ENCODE assay signal across 28 cellular contexts in the genomic region with DNA sequence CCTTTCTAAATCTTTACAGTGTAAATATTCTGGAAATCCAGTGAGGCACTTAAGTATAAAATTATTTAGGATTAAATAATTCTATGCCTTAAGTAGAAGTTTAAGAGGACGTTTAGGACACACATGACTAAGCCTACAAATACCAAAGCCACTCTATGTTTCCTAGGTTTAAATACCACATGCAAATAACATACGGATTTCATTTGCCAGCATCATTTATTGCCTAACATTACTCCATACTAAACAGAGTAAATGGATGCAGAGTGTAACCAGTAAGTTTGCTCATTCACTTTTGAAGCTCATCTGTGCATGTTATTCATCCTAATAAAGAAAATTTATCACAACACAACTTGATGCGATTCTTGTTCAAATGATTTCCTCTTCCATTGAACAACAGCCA. TPM values are rescaled to one million over a fixed set of nuclear protein-coding genes. Genes with fewer than 3 reads are reported as not detected.
A peak's percentile ranks its signal among the peaks of the same experiment; 100 is the strongest.
DNase-seq lines count a peak whose midpoint lies in the region; ATAC-seq, FAIRE-seq and TF ChIP-seq lines count a peak whose summit lies in the region.
"Had no signal": no experiment of that assay in that cellular context is flagged by ENCODE, and none has a peak within 500 bp of the region (broad histone marks: within the 10 kb centered on the region; RNA-seq: fewer than 3 reads in every experiment).

No MANE protein-coding gene starts in this region.

- H3K27ac Mint-ChIP-seq in WTC11, result peak overlapping the region; percentile 98
- H3K27ac Mint-ChIP-seq: activated CD4-positive, alpha-beta memory T cell treated with anti-CD3 and anti-CD28 coated beads for 36 hours; CD14-positive monocyte; memory B cell; naive thymus-derived CD8-positive, alpha-beta T cell had no signal

- FAIRE-seq in A549 (lab: Jason Lieb, UNC), result no peak
- FAIRE-seq: keratinocyte had no signal

- WGBS in A549 (ENCODE audit: missing lambda C conversion rate), result 43% methylated on average over 3 of the region's 3 CpGs
- WGBS in hepatocyte (ENCODE audit: low lambda C conversion rate, missing lambda C conversion rate), result 36% methylated on average over 3 of the region's 3 CpGs

- DNase-seq in A549 (ENCODE audit: low read depth in 1 of 2, low spot score in 1 of 2) (no peak), HFF-Myc (ENCODE audit: extremely low read depth, low read depth) (no peak), WTC11 (ENCODE audit: low spot score) (no peak), hepatocyte (ENCODE audit: low spot score) (no peak), right atrium auricular region (ENCODE audit: low spot score) (no peak), left lung (no peak)
- DNase-seq: 8988T; activated CD4-positive, alpha-beta memory T cell treated with anti-CD3 and anti-CD28 coated beads for 36 hours; activated T-cell treated with anti-CD3 and anti-CD28 coated beads for 4 hours; amygdala; central memory CD4-positive, alpha-beta T cell; DMS153; heart left ventricle; Kasumi-1; naive thymus-derived CD8-positive, alpha-beta T cell; NCI-H1092 treated with DMSO at 0.1 percent for 48 hours; posterior cingulate gyrus; Right ventricle myocardium superior; stomach; trophoblast cell had no signal

- TF ChIP-seq EP300 in A549 (IDR thresholded peaks at IDR 0.05), result no peak

- TF ChIP-seq RAD21 in A549 (conservative IDR thresholded peaks at IDR 0.05 in 1 of 2, IDR thresholded peaks at IDR 0.05 in 1 of 2), result no peak

- peak overlapping the region; percentile 78; the same call in 1 of the 3 replicates for H3K4me3 ChIP-seq in A549
- H3K4me3 ChIP-seq in HFF-Myc (replicated peaks; ENCODE audit: low read depth, low read length), result peak overlapping the region; percentile 96
- no peak overlapping the region for H3K4me3 ChIP-seq in hepatocyte
- H3K4me3 ChIP-seq in right atrium auricular region, result no peak overlapping the region
- no peak overlapping the region for H3K4me3 ChIP-seq in left lung
- H3K4me3 ChIP-seq: heart left ventricle, stomach had no signal

- H3K27me3 ChIP-seq in hepatocyte (peaks cover under 1% of the 10 kb centered on the region), right atrium auricular region (no peaks in the 10 kb centered on the region), left lung (peaks cover 55 to 62% of the 10 kb centered on the region in 2 donors)

- H3K4me2 ChIP-seq in A549 (peak overlapping the region; percentile 85), hepatocyte (peak overlapping the region; percentile 94)

- H3K9me2 ChIP-seq in hepatocyte (replicated peaks; ENCODE audit: insufficient read depth), result no peaks in the 10 kb centered on the region

- H2AFZ ChIP-seq in hepatocyte, result no peak overlapping the region

- no peaks in the 10 kb centered on the region for H4K20me1 ChIP-seq in hepatocyte (ENCODE audit: insufficient read depth, poor library complexity, severe bottlenecking)

- no peaks in the 10 kb centered on the region for H3K36me3 ChIP-seq in hepatocyte (replicated peaks; ENCODE audit: insufficient read depth, low read depth)
- H3K36me3 ChIP-seq in right atrium auricular region, result no peaks in the 10 kb centered on the region
- no peaks in the 10 kb centered on the region for H3K36me3 ChIP-seq in left lung
- H3K36me3 ChIP-seq: heart left ventricle, stomach had no signal

- intact Hi-C loops in left lung (cut with DNase I), result no loop called here

- H3K4me1 Mint-ChIP-seq in WTC11, result peaks cover 61% of the 10 kb centered on the region

- peaks cover 5% of the 10 kb centered on the region for H3K27me3 Mint-ChIP-seq in WTC11 (ENCODE audit: low read depth)

- CTCF ChIA-PET in A549 (lab: Yijun Ruan, JAX), result interaction anchor here (1.1 to 1.4 kb wide), 7 partner anchors 23 to 1638 kb away, joined by 3 to 7 read pairs (median 4); no protein-coding TSS in a partner anchor
- CTCF ChIA-PET in WTC11 (lab: Charles Lee), result interaction anchor here (1.1 to 2.7 kb wide), 8 partner anchors 9 to 978 kb away, joined by 3 to 10 read pairs (median 5); a partner anchor contains a TSS

- H3K9me3 Mint-ChIP-seq in WTC11, result peaks cover 4% of the 10 kb centered on the region
- H3K9me3 Mint-ChIP-seq: activated CD4-positive, alpha-beta memory T cell treated with anti-CD3 and anti-CD28 coated beads for 36 hours; memory B cell; naive thymus-derived CD8-positive, alpha-beta T cell had no signal

- no peak for TF ChIP-seq POLR2A in A549 (IDR thresholded peaks at IDR 0.05; ENCODE audit: low read length)

- peak overlapping the region; percentile 77 to 90 for H3K27ac ChIP-seq in A549
- no peak overlapping the region for H3K27ac ChIP-seq in hepatocyte
- no peak overlapping the region for H3K27ac ChIP-seq in right atrium auricular region
- no peak overlapping the region for H3K27ac ChIP-seq in left lung
- H3K27ac ChIP-seq: stomach, VCaP had no signal

- ATAC-seq in A549, result no peak
- no peak for ATAC-seq in WTC11
- no peak for ATAC-seq in left lung
- ATAC-seq in GM21723 (IDR thresholded peaks at IDR 0.05; ENCODE audit: unreplicated experiment), result no peak
- no peak for ATAC-seq in HG02571 (IDR thresholded peaks at IDR 0.05; ENCODE audit: unreplicated experiment)
- ATAC-seq: esophagus mucosa; heart left ventricle; naive thymus-derived CD8-positive, alpha-beta T cell had no signal

- H3K9me3 ChIP-seq in A549 (no peaks in the 10 kb centered on the region), hepatocyte (ENCODE audit: low read depth) (no peaks in the 10 kb centered on the region), right atrium auricular region (no peaks in the 10 kb centered on the region), left lung (no peaks in the 10 kb centered on the region)
- H3K9me3 ChIP-seq: heart left ventricle, stomach had no signal

- POLR2A ChIA-PET in A549 (lab: Yijun Ruan, JAX) (interaction anchor here (1.2 to 1.9 kb wide), 2 partner anchors 22 to 23 kb away, joined by 5 to 6 read pairs; no protein-coding TSS in a partner anchor), WTC11 (lab: Charles Lee) (interaction anchor here (0.5 kb wide), 1 partner anchor 113 kb away, joined by 7 read pairs; no protein-coding TSS in a partner anchor)

- peaks cover 4% of the 10 kb centered on the region for H3K36me3 Mint-ChIP-seq in WTC11
- H3K36me3 Mint-ChIP-seq: activated CD4-positive, alpha-beta memory T cell treated with anti-CD3 and anti-CD28 coated beads for 36 hours; CD14-positive monocyte; memory B cell had no signal

- H3K4me1 ChIP-seq in A549 (peaks cover 37% of the 10 kb centered on the region), hepatocyte (ENCODE audit: insufficient read depth) (peaks cover 12% of the 10 kb centered on the region), right atrium auricular region (peaks cover 0 to 26% of the 10 kb centered on the region in 2 donors), left lung (peaks cover 3 to 25% of the 10 kb centered on the region in 2 donors)

- peak overlapping the region; percentile 93 for H3K4me3 Mint-ChIP-seq in WTC11
- H3K4me3 Mint-ChIP-seq: activated CD4-positive, alpha-beta memory T cell treated with anti-CD3 and anti-CD28 coated beads for 36 hours; memory B cell; naive thymus-derived CD8-positive, alpha-beta T cell had no signal

- peaks cover 31% of the 10 kb centered on the region for H3K79me2 ChIP-seq in hepatocyte

- no peak for TF ChIP-seq CTCF in A549 (IDR thresholded peaks at IDR 0.05)
- TF ChIP-seq CTCF in HFF-Myc (IDR thresholded peaks at IDR 0.05; ENCODE audit: low read depth, low read length, missing control alignments), result no peak
- no peak for TF ChIP-seq CTCF in WTC11 (IDR thresholded peaks at IDR 0.05)
- no peak for TF ChIP-seq CTCF in hepatocyte (IDR thresholded peaks at IDR 0.05; ENCODE audit: poor library complexity)
- no peak for TF ChIP-seq CTCF in right atrium auricular region (IDR thresholded peaks at IDR 0.05)
- TF ChIP-seq CTCF in left lung (IDR thresholded peaks at IDR 0.05), result no peak

TF ChIP-seq in A549, 52 proteins besides CTCF, POLR2A, EP300 and RAD21 (continues in another document):
- TF ChIP-seq BHLHE40 (IDR thresholded peaks at IDR 0.05; ENCODE audit: low read depth, low read length) (no peak), KDM1A (IDR thresholded peaks at IDR 0.05; ENCODE audit: low read depth) (no peak), FOXS1 (CRISPR knock-in tag; IDR thresholded peaks at IDR 0.05) (no peak), HOXB13 (CRISPR knock-in tag; IDR thresholded peaks at IDR 0.05; ENCODE audit: low read depth) (no peak), JUN (IDR thresholded peaks at IDR 0.05) (no peak)
- TF ChIP-seq, protein P1, sequence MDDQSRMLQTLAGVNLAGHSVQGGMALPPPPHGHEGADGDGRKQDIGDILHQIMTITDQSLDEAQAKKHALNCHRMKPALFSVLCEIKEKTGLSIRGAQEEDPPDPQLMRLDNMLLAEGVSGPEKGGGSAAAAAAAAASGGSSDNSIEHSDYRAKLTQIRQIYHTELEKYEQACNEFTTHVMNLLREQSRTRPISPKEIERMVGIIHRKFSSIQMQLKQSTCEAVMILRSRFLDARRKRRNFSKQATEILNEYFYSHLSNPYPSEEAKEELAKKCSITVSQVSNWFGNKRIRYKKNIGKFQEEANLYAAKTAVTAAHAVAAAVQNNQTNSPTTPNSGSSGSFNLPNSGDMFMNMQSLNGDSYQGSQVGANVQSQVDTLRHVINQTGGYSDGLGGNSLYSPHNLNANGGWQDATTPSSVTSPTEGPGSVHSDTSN (IDR thresholded peaks at IDR 0.05), result no peak

TF ChIP-seq in WTC11, 78 proteins besides CTCF, POLR2A, EP300 and RAD21:
- TF ChIP-seq, protein P2, sequence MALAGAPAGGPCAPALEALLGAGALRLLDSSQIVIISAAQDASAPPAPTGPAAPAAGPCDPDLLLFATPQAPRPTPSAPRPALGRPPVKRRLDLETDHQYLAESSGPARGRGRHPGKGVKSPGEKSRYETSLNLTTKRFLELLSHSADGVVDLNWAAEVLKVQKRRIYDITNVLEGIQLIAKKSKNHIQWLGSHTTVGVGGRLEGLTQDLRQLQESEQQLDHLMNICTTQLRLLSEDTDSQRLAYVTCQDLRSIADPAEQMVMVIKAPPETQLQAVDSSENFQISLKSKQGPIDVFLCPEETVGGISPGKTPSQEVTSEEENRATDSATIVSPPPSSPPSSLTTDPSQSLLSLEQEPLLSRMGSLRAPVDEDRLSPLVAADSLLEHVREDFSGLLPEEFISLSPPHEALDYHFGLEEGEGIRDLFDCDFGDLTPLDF (CRISPR knock-in tag; IDR thresholded peaks at IDR 0.05), result no peak
- no peak for TF ChIP-seq HMGA2 (CRISPR knock-in tag; IDR thresholded peaks at IDR 0.05)
- TF ChIP-seq GTF2I (CRISPR knock-in tag; conservative IDR thresholded peaks at IDR 0.05), result no peak
- TF ChIP-seq RORB (CRISPR knock-in tag; IDR thresholded peaks at IDR 0.05), result no peak
- no peak for TF ChIP-seq CBFB (CRISPR knock-in tag; IDR thresholded peaks at IDR 0.05; ENCODE audit: low read depth)

RNA-seq across cellular contexts. Expression of a gene that starts 4.1 kb away (rescaled TPM):
- polyA plus RNA-seq in A549 (2011; rRNA removed), result 25.4 and 33.7 TPM in 2 replicates
- polyA plus RNA-seq in A549 (2012; cell fraction: cytosol; rRNA removed), result 11.5 and 13.1 TPM in 2 replicates
- 14.7 and 21.5 TPM in 2 replicates for polyA plus RNA-seq in A549 (2012; cell fraction: nucleus; rRNA removed)
- 15.6 to 18.8 TPM (median 16.4 TPM) in 3 replicates for polyA plus RNA-seq in A549 (2017; fragmentation: RNase III; extraction: RNeasy Plus Mini Kit Qiagen cat#74134 plus additional on column Dnase treatment)
- polyA minus RNA-seq in A549 (2011; rRNA and poly(A)+ RNA removed), result 22.4 and 27.3 TPM in 2 replicates
- 4.6 to 5.0 TPM (median 4.8 TPM) in 3 replicates for total RNA-seq in WTC11 (2021)
- 8.8 and 9.0 TPM in 2 replicates for total RNA-seq in hepatocyte
- polyA plus RNA-seq in hepatocyte, result 4.9 and 7.8 TPM in 2 replicates
- total RNA-seq in right atrium auricular region, result under 1 TPM in 1 of 2 donors, not detected in 1; 0.20 TPM
- total RNA-seq in left lung, result 1 to 10 TPM; 1.1 to 1.2 TPM
- total RNA-seq: activated CD4-positive, alpha-beta memory T cell treated with anti-CD3 and anti-CD28 coated beads for 36 hours; naive thymus-derived CD8-positive, alpha-beta T cell; T-helper 1 cell treated with Interleukin-12 subunit alpha and Interleukin-12 subunit beta and Interleukin-4 antibody, amounts not matched to agents 30 ng/mL and 1 ng/mL, for 36 hours had no signal
- polyA plus RNA-seq: CD14-positive monocyte had no signal

Comparison
In these comparisons a context has a peak if more than half of its experiments do, and no peak if none do; other contexts are left out.
1. H3K27ac ChIP-seq: peak in A549 (2 of 2); none in hepatocyte (single experiment), right atrium auricular region (0 of 2) and left lung (0 of 2).
2. H3K4me3 ChIP-seq: peak in A549 (single experiment) and HFF-Myc (single experiment); none in hepatocyte (single experiment), right atrium auricular region (0 of 2) and left lung (0 of 2).